In genomic region chr12:53624453-53624852, GRCh38 we compare ENCODE assay signal across 7 cellular contexts. TPM values are rescaled to one million over a fixed set of nuclear protein-coding genes. Genes with fewer than 3 reads are reported as not detected.
DNase-seq lines count a peak whose midpoint lies in the region; ATAC-seq, FAIRE-seq and TF ChIP-seq lines count a peak whose summit lies in the region.

No MANE protein-coding gene starts in this region.

- H3K4me3 Mint-ChIP-seq in activated CD8-positive, alpha-beta T cell treated with anti-CD3 and anti-CD28 coated beads for 36 hours: peak overlapping the region; percentile 97
- H3K4me3 Mint-ChIP-seq in stimulated activated memory B cell treated with anti-CD40 and anti-IgM and Interleukin-4, amounts not matched to agents 10 μg/mL and 1 μg/mL and 100 μg/mL, for 72 hours: peak overlapping the region; percentile 96

- peak overlapping the region; percentile 56 for H3K4me3 ChIP-seq in HFF-Myc (replicated peaks; ENCODE audit: low read depth, low read length)
- H3K4me3 ChIP-seq in right cardiac atrium (ENCODE audit: low read length): peak overlapping the region; percentile 63

- DNase-seq in HFF-Myc (ENCODE audit: extremely low read depth, low read depth) (no peak), right cardiac atrium (no peak), NCI-H2107 (lab: John Stamatoyannopoulos, UW) (no peak), NCI-H1048 (lab: John Stamatoyannopoulos, UW) (no peak), RCC 7860 (ENCODE audit: low spot score) (no peak)
- no peak for DNase-seq in activated CD8-positive, alpha-beta T cell treated with anti-CD3 and anti-CD28 coated beads for 36 hours

- CTCF ChIA-PET in activated CD8-positive, alpha-beta T cell treated with anti-CD3 and anti-CD28 coated beads for 36 hours (lab: Charles Lee): interaction anchor here (0.8 to 4.7 kb wide), 7 partner anchors 11 to 122 kb away, joined by 3 to 31 read pairs (median 4); partner anchors contain the start of gene ATP5MC2

- POLR2A ChIA-PET in activated CD8-positive, alpha-beta T cell treated with anti-CD3 and anti-CD28 coated beads for 36 hours (lab: Charles Lee): interaction anchor here (0.9 to 3.7 kb wide), 2 partner anchors 48 to 52 kb away, joined by 3 to 15 read pairs; partner anchors contain the start of gene ATP5MC2

- peak overlapping the region; percentile 98 for H3K27ac Mint-ChIP-seq in activated CD8-positive, alpha-beta T cell treated with anti-CD3 and anti-CD28 coated beads for 36 hours
- H3K27ac Mint-ChIP-seq in stimulated activated memory B cell treated with anti-CD40 and anti-IgM and Interleukin-4, amounts not matched to agents 10 μg/mL and 1 μg/mL and 100 μg/mL, for 72 hours: peak overlapping the region; percentile 90

- peaks cover 42% of the 10 kb centered on the region for H3K4me1 Mint-ChIP-seq in activated CD8-positive, alpha-beta T cell treated with anti-CD3 and anti-CD28 coated beads for 36 hours (ENCODE audit: low read depth)
- H3K4me1 Mint-ChIP-seq in stimulated activated memory B cell treated with anti-CD40 and anti-IgM and Interleukin-4, amounts not matched to agents 10 μg/mL and 1 μg/mL and 100 μg/mL, for 72 hours: peaks cover 35% of the 10 kb centered on the region

- no peak for FAIRE-seq in RCC 7860 (lab: Jason Lieb, UNC)

- no peak overlapping the region for H3K27ac ChIP-seq in right cardiac atrium (ENCODE audit: low read length)

- no peaks in the 10 kb centered on the region for H3K9me3 Mint-ChIP-seq in activated CD8-positive, alpha-beta T cell treated with anti-CD3 and anti-CD28 coated beads for 36 hours
- H3K9me3 Mint-ChIP-seq in stimulated activated memory B cell treated with anti-CD40 and anti-IgM and Interleukin-4, amounts not matched to agents 10 μg/mL and 1 μg/mL and 100 μg/mL, for 72 hours: no peaks in the 10 kb centered on the region

- no peaks in the 10 kb centered on the region for H3K9me3 ChIP-seq in right cardiac atrium (ENCODE audit: control insufficient read depth, low read length)

- peaks cover 6% of the 10 kb centered on the region for H3K36me3 Mint-ChIP-seq in activated CD8-positive, alpha-beta T cell treated with anti-CD3 and anti-CD28 coated beads for 36 hours (ENCODE audit: low read depth)
- no peaks in the 10 kb centered on the region for H3K36me3 Mint-ChIP-seq in stimulated activated memory B cell treated with anti-CD40 and anti-IgM and Interleukin-4, amounts not matched to agents 10 μg/mL and 1 μg/mL and 100 μg/mL, for 72 hours

- no peak for TF ChIP-seq CTCF in HFF-Myc (IDR thresholded peaks at IDR 0.05; ENCODE audit: low read depth, low read length, missing control alignments)
- TF ChIP-seq CTCF in activated CD8-positive, alpha-beta T cell treated with anti-CD3 and anti-CD28 coated beads for 36 hours (IDR thresholded peaks at IDR 0.05): no peak

- ATAC-seq in activated CD8-positive, alpha-beta T cell treated with anti-CD3 and anti-CD28 coated beads for 36 hours: no peak
- no peak for ATAC-seq in right cardiac atrium
- ATAC-seq in stimulated activated memory B cell treated with anti-CD40 and anti-IgM and Interleukin-4, amounts not matched to agents 10 μg/mL and 1 μg/mL and 100 μg/mL, for 72 hours: no peak

- H3K27me3 Mint-ChIP-seq in activated CD8-positive, alpha-beta T cell treated with anti-CD3 and anti-CD28 coated beads for 36 hours: no peaks in the 10 kb centered on the region
- no peaks in the 10 kb centered on the region for H3K27me3 Mint-ChIP-seq in stimulated activated memory B cell treated with anti-CD40 and anti-IgM and Interleukin-4, amounts not matched to agents 10 μg/mL and 1 μg/mL and 100 μg/mL, for 72 hours

- peaks cover 3% of the 10 kb centered on the region for H3K4me1 ChIP-seq in right cardiac atrium (ENCODE audit: control insufficient read depth, insufficient read depth, low read length)

- 34% methylated on average over 2 of the region's 2 CpGs for WGBS in right cardiac atrium

- H3K27me3 ChIP-seq in right cardiac atrium (ENCODE audit: control insufficient read depth, insufficient read depth): no peaks in the 10 kb centered on the region

- intact Hi-C loops in activated CD8-positive, alpha-beta T cell treated with anti-CD3 and anti-CD28 coated beads for 36 hours (cut with micrococcal nuclease): no loop called here
- intact Hi-C loops in right cardiac atrium (cut with DNase I): loop anchor here in 2 of 4 donors (5.0 to 10.0 kb wide), 2 partner anchors 50 to 53 kb away; partner anchors contain the start of gene ATP5MC2 (in 2 of the 2)

RNA-seq across cellular contexts. Expression of gene ATF7, which starts 1.7 kb away (rescaled TPM):
- 10 to 100 TPM; 22.0 to 22.6 TPM for total RNA-seq in activated CD8-positive, alpha-beta T cell treated with anti-CD3 and anti-CD28 coated beads for 36 hours
- 10 to 100 TPM; 30.7 to 36.9 (median 33.3) TPM for total RNA-seq in right cardiac atrium
- 22.8 TPM for polyA plus RNA-seq in right cardiac atrium

RNA-seq across cellular contexts. Expression of gene ATP5MC2, which starts 51.4 kb away (rescaled TPM):
- 100 to 1,000 TPM; 365 to 378 TPM for total RNA-seq in activated CD8-positive, alpha-beta T cell treated with anti-CD3 and anti-CD28 coated beads for 36 hours
- 100 to 1,000 TPM; 397 to 507 (median 497) TPM for total RNA-seq in right cardiac atrium
- 740 TPM for polyA plus RNA-seq in right cardiac atrium
